19 cellular contexts compared by ENCODE assay signal in genomic region chr1:55425310-55425930, GRCh38.
"Had no signal": no experiment of that assay in that cellular context is flagged by ENCODE, and none has a peak within 500 bp of the region (broad histone marks: within the 10 kb centered on the region; RNA-seq: fewer than 3 reads in every experiment).

No MANE protein-coding gene starts in this region.

- H3K9me3 ChIP-seq: colonic mucosa, lower lobe of right lung, thoracic aorta, upper lobe of right lung had no signal

- H3K27ac ChIP-seq: dorsolateral prefrontal cortex, lower lobe of right lung, spleen, thoracic aorta, upper lobe of right lung had no signal

- H3K4me1 Mint-ChIP-seq: activated naive CD4-positive, alpha-beta T cell treated with anti-CD3 and anti-CD28 coated beads, Interleukin-2, amount 50 U/mL, for 24 hours; immature natural killer cell; naive thymus-derived CD8-positive, alpha-beta T cell had no signal

- H3K27me3 ChIP-seq: colonic mucosa, upper lobe of right lung had no signal

- H3K4me1 ChIP-seq: colonic mucosa, spleen had no signal

- H3K4me3 Mint-ChIP-seq: activated naive CD4-positive, alpha-beta T cell treated with anti-CD3 and anti-CD28 coated beads, Interleukin-2, amount 50 U/mL, for 24 hours; brain; effector memory CD8-positive, alpha-beta T cell; immature natural killer cell; naive thymus-derived CD8-positive, alpha-beta T cell had no signal

- H3K36me3 Mint-ChIP-seq: activated naive CD4-positive, alpha-beta T cell treated with anti-CD3 and anti-CD28 coated beads, Interleukin-2, amount 50 U/mL, for 24 hours; brain; immature natural killer cell; naive thymus-derived CD8-positive, alpha-beta T cell had no signal

- ATAC-seq: effector memory CD8-positive, alpha-beta T cell; left lobe of liver; lower lobe of right lung; naive thymus-derived CD8-positive, alpha-beta T cell; upper lobe of right lung had no signal

- H3K27ac Mint-ChIP-seq: activated naive CD4-positive, alpha-beta T cell treated with anti-CD3 and anti-CD28 coated beads, Interleukin-2, amount 50 U/mL, for 24 hours; brain; effector memory CD8-positive, alpha-beta T cell; immature natural killer cell; naive thymus-derived CD8-positive, alpha-beta T cell had no signal

- DNase-seq: activated CD4-positive, CD25-positive, alpha-beta regulatory T cell treated with anti-CD3 and anti-CD28 coated beads, Interleukin-2, amount 50 U/mL, for 72 hours; activated gamma-delta T cell treated with Interleukin-2 at 50 U/mL for 16 hours; activated T-cell treated with anti-CD3 and anti-CD28 coated beads, Interleukin-2, amount 50 U/mL, for 1 hour; anterior cingulate cortex; caudate nucleus; colonic mucosa; dorsolateral prefrontal cortex; effector memory CD8-positive, alpha-beta T cell; immature natural killer cell; lower lobe of right lung; naive thymus-derived CD8-positive, alpha-beta T cell; spleen; stimulated activated CD4-positive, alpha-beta T cell treated with anti-CD3 and anti-CD28 coated beads, Interleukin-4, amount 100 ng/mL, for 24 hours; stimulated activated naive CD4-positive, alpha-beta T cell treated with Interleukin-2 at 50 U/mL for 16 hours; upper lobe of right lung had no signal

- H3K9me3 Mint-ChIP-seq: effector memory CD8-positive, alpha-beta T cell had no signal

- H3K36me3 ChIP-seq: colonic mucosa, lower lobe of right lung, spleen, thoracic aorta, upper lobe of right lung had no signal

- H3K4me3 ChIP-seq: colonic mucosa, dorsolateral prefrontal cortex, lower lobe of right lung, spleen, thoracic aorta, upper lobe of right lung had no signal
